ENCODE assay signal across 14 cellular contexts in genomic region chr13:41802684-41803554, GRCh38.
DNase-seq lines count a peak whose midpoint lies in the region; ATAC-seq and TF ChIP-seq lines count a peak whose summit lies in the region.
"Had no signal": no experiment of that assay in that cellular context is flagged by ENCODE, and none has a peak within 500 bp of the region (broad histone marks: within the 10 kb centered on the region; RNA-seq: fewer than 3 reads in every experiment).

No MANE protein-coding gene starts in this region.

- peaks cover 14% of the 10 kb centered on the region for H3K9me3 Mint-ChIP-seq in activated naive CD4-positive, alpha-beta T cell treated with anti-CD3 and anti-CD28 coated beads for 36 hours
- H3K9me3 Mint-ChIP-seq in activated T-helper 17 cell treated with anti-CD3 and anti-CD28 coated beads, Interleukin-2, amount 50 U/mL, for 72 hours = peaks cover 12% of the 10 kb centered on the region
- peaks cover 11 to 14% of the 10 kb centered on the region in 2 donors for H3K9me3 Mint-ChIP-seq in stimulated activated naive B cell treated with anti-CD40 and anti-IgM and Interleukin-4, amounts not matched to agents 10 μg/mL and 1 μg/mL and 100 μg/mL, for 72 hours

- intact Hi-C loops in activated naive CD4-positive, alpha-beta T cell treated with anti-CD3 and anti-CD28 coated beads for 36 hours (cut with micrococcal nuclease) = loop anchor here (2.0 kb wide), 1 partner anchor 114 kb away; no protein-coding TSS in a partner anchor

- CTCF ChIA-PET in activated naive CD4-positive, alpha-beta T cell treated with anti-CD3 and anti-CD28 coated beads for 36 hours (lab: Charles Lee) = interaction anchor here (1.4 kb wide), 1 partner anchor 135 kb away, joined by 3 read pairs; no protein-coding TSS in a partner anchor

- H3K27me3 Mint-ChIP-seq in activated naive CD4-positive, alpha-beta T cell treated with anti-CD3 and anti-CD28 coated beads for 36 hours (ENCODE audit: low read depth) = no peaks in the 10 kb centered on the region
- no peaks in the 10 kb centered on the region for H3K27me3 Mint-ChIP-seq in activated T-helper 17 cell treated with anti-CD3 and anti-CD28 coated beads, Interleukin-2, amount 50 U/mL, for 72 hours
- H3K27me3 Mint-ChIP-seq in stimulated activated naive B cell treated with anti-CD40 and anti-IgM and Interleukin-4, amounts not matched to agents 10 μg/mL and 1 μg/mL and 100 μg/mL, for 72 hours = no peaks in the 10 kb centered on the region
- H3K27me3 Mint-ChIP-seq: dendritic cell treated with granulocyte-macrophage colony-stimulating factor and Interleukin-4, amounts not matched to agents 40 ng/mL and 50 ng/mL, for 4 days; natural killer cell treated with Interleukin-12 subunit alpha and Interleukin-12 subunit beta and Interleukin-15 and Interleukin-18, amount 100 ng/mL, for 72 hours had no signal

- peak overlapping the region; percentile 68 for H3K27ac Mint-ChIP-seq in activated naive CD4-positive, alpha-beta T cell treated with anti-CD3 and anti-CD28 coated beads for 36 hours
- H3K27ac Mint-ChIP-seq in activated T-helper 17 cell treated with anti-CD3 and anti-CD28 coated beads, Interleukin-2, amount 50 U/mL, for 72 hours = peak overlapping the region; percentile 69
- H3K27ac Mint-ChIP-seq in stimulated activated naive B cell treated with anti-CD40 and anti-IgM and Interleukin-4, amounts not matched to agents 10 μg/mL and 1 μg/mL and 100 μg/mL, for 72 hours = peak overlapping the region; percentile 44
- H3K27ac Mint-ChIP-seq: activated T-helper 2 cell treated with anti-CD3 and anti-CD28 coated beads, Interferon-gamma antibody, Interleukin-2, Interleukin-4, amounts not matched to agents 10 μg/mL and 5 μg/mL and 100 μg/mL, durations not matched to agents 14 hours and 24 hours and 36 hours; dendritic cell treated with granulocyte-macrophage colony-stimulating factor and Interleukin-4, amounts not matched to agents 40 ng/mL and 50 ng/mL, for 4 days; natural killer cell treated with Interleukin-12 subunit alpha and Interleukin-12 subunit beta and Interleukin-15 and Interleukin-18, amount 100 ng/mL, for 72 hours had no signal

- H3K36me3 Mint-ChIP-seq in activated naive CD4-positive, alpha-beta T cell treated with anti-CD3 and anti-CD28 coated beads for 36 hours (ENCODE audit: low read depth) = peaks cover 56% of the 10 kb centered on the region
- peaks cover 68% of the 10 kb centered on the region for H3K36me3 Mint-ChIP-seq in activated T-helper 17 cell treated with anti-CD3 and anti-CD28 coated beads, Interleukin-2, amount 50 U/mL, for 72 hours (ENCODE audit: low read depth)
- peaks cover 71 to 81% of the 10 kb centered on the region in 2 donors for H3K36me3 Mint-ChIP-seq in stimulated activated naive B cell treated with anti-CD40 and anti-IgM and Interleukin-4, amounts not matched to agents 10 μg/mL and 1 μg/mL and 100 μg/mL, for 72 hours

- peaks cover 14% of the 10 kb centered on the region for H3K4me1 Mint-ChIP-seq in activated naive CD4-positive, alpha-beta T cell treated with anti-CD3 and anti-CD28 coated beads for 36 hours (ENCODE audit: low read depth)
- peaks cover 8% of the 10 kb centered on the region for H3K4me1 Mint-ChIP-seq in activated T-helper 17 cell treated with anti-CD3 and anti-CD28 coated beads, Interleukin-2, amount 50 U/mL, for 72 hours
- H3K4me1 Mint-ChIP-seq in stimulated activated naive B cell treated with anti-CD40 and anti-IgM and Interleukin-4, amounts not matched to agents 10 μg/mL and 1 μg/mL and 100 μg/mL, for 72 hours = peaks cover 5 to 8% of the 10 kb centered on the region in 2 donors

- H3K4me3 ChIP-seq in foreskin fibroblast (ENCODE audit: low read depth in 1 of 2, low read length in 2 of 2) = no peak overlapping the region
- H3K4me3 ChIP-seq: gastrocnemius medialis had no signal

- no peak for TF ChIP-seq CTCF in foreskin fibroblast (IDR thresholded peaks at IDR 0.05; ENCODE audit: low read depth, low read length)

- DNase-seq in activated naive CD4-positive, alpha-beta T cell treated with anti-CD3 and anti-CD28 coated beads for 36 hours = peak; percentile 68
- DNase-seq in activated naive CD4-positive, alpha-beta T cell (lab: John Stamatoyannopoulos, UW) = no peak
- DNase-seq in foreskin fibroblast (peak; percentile 73 to 77), DMS 273 treated with DMSO at 0.1 percent for 48 hours (lab: John Stamatoyannopoulos, UW) (no peak), NCI-H1092 treated with DMSO at 0.1 percent for 48 hours (lab: John Stamatoyannopoulos, UW) (no peak)
- no peak for DNase-seq in stimulated activated naive B cell treated with anti-CD40 and anti-IgM and Interleukin-4, amounts not matched to agents 10 μg/mL and 1 μg/mL and 100 μg/mL, for 72 hours
- DNase-seq: BE2C, gastrocnemius medialis, left colon had no signal

- no peak overlapping the region for H3K4me3 Mint-ChIP-seq in activated naive CD4-positive, alpha-beta T cell treated with anti-CD3 and anti-CD28 coated beads for 36 hours
- peak overlapping the region; percentile 9 for H3K4me3 Mint-ChIP-seq in activated T-helper 17 cell treated with anti-CD3 and anti-CD28 coated beads, Interleukin-2, amount 50 U/mL, for 72 hours
- no peak overlapping the region for H3K4me3 Mint-ChIP-seq in stimulated activated naive B cell treated with anti-CD40 and anti-IgM and Interleukin-4, amounts not matched to agents 10 μg/mL and 1 μg/mL and 100 μg/mL, for 72 hours
- H3K4me3 Mint-ChIP-seq: dendritic cell treated with granulocyte-macrophage colony-stimulating factor and Interleukin-4, amounts not matched to agents 40 ng/mL and 50 ng/mL, for 4 days; natural killer cell treated with Interleukin-12 subunit alpha and Interleukin-12 subunit beta and Interleukin-15 and Interleukin-18, amount 100 ng/mL, for 72 hours had no signal

- peak; percentile 78 for ATAC-seq in activated T-helper 17 cell treated with anti-CD3 and anti-CD28 coated beads, Interleukin-2, amount 50 U/mL, for 72 hours (replicated peaks)
- ATAC-seq in stimulated activated naive B cell treated with anti-CD40 and anti-IgM and Interleukin-4, amounts not matched to agents 10 μg/mL and 1 μg/mL and 100 μg/mL, for 72 hours (replicated peaks) = no peak
- no peak for ATAC-seq in GM19023 (IDR thresholded peaks at IDR 0.05; ENCODE audit: unreplicated experiment)
- ATAC-seq: gastrocnemius medialis; left colon; natural killer cell treated with Interleukin-12 subunit alpha and Interleukin-12 subunit beta and Interleukin-15 and Interleukin-18, amount 100 ng/mL, for 72 hours had no signal

Comparison
In these comparisons a context has a peak if more than half of its experiments do, and no peak if none do; other contexts are left out.
1. DNase-seq: peak in activated naive CD4-positive, alpha-beta T cell treated with anti-CD3 and anti-CD28 coated beads for 36 hours (single experiment) and foreskin fibroblast (2 of 2); none in activated naive CD4-positive, alpha-beta T cell (0 of 4), stimulated activated naive B cell treated with anti-CD40 and anti-IgM and Interleukin-4, amounts not matched to agents 10 μg/mL and 1 μg/mL and 100 μg/mL, for 72 hours (single experiment), DMS 273 treated with DMSO at 0.1 percent for 48 hours (single experiment) and NCI-H1092 treated with DMSO at 0.1 percent for 48 hours (single experiment).
2. Peak in every context shown above with its lines, with median percentiles within 50 percentile points of each other: H3K27ac Mint-ChIP-seq.